In genomic region chr16:17273142-17273561, GRCh38 we compare ENCODE assay signal across 9 cellular contexts.
DNase-seq lines count a peak whose midpoint lies in the region; ATAC-seq, FAIRE-seq and TF ChIP-seq lines count a peak whose summit lies in the region.
"Had no signal": no experiment of that assay in that cellular context is flagged by ENCODE, and none has a peak within 500 bp of the region (broad histone marks: within the 10 kb centered on the region; RNA-seq: fewer than 3 reads in every experiment).

No MANE protein-coding gene starts in this region.

- H3K4me1 Mint-ChIP-seq in activated T-helper 2 cell treated with anti-CD3 and anti-CD28 coated beads, Interferon-gamma antibody, Interleukin-2, Interleukin-4, amounts not matched to agents 10 μg/mL and 5 μg/mL and 100 μg/mL, durations not matched to agents 14 hours and 24 hours and 36 hours (ENCODE audit: low read depth): peaks cover 58% of the 10 kb centered on the region

- H3K18ac ChIP-seq in mesenchymal stem cell (ENCODE audit: low read depth in 1 of 2, low read length in 2 of 2): no peak overlapping the region

- H3K9me3 ChIP-seq in A549 (no peaks in the 10 kb centered on the region), mesenchymal stem cell (ENCODE audit: control insufficient read depth, low read length) (no peaks in the 10 kb centered on the region)

- peak overlapping the region; percentile 44 for H3K4me2 ChIP-seq in A549
- H3K4me2 ChIP-seq in mesenchymal stem cell (ENCODE audit: low read length, poor library complexity, severe bottlenecking): no peak overlapping the region

- peak overlapping the region; percentile 34 for H3K9ac ChIP-seq in mesenchymal stem cell (ENCODE audit: low read length)

- FAIRE-seq in A549 (lab: Jason Lieb, UNC): no peak
- FAIRE-seq: colon had no signal

- H4K91ac ChIP-seq in mesenchymal stem cell (ENCODE audit: low read length): no peak overlapping the region

- no peak for TF ChIP-seq RAD21 in A549 (conservative IDR thresholded peaks at IDR 0.05 in 1 of 2, IDR thresholded peaks at IDR 0.05 in 1 of 2)

- no peak overlapping the region for H2BK15ac ChIP-seq in mesenchymal stem cell (ENCODE audit: low read depth, poor library complexity, severe bottlenecking)

- H4K8ac ChIP-seq in mesenchymal stem cell (ENCODE audit: low read length): no peak overlapping the region

- no peak overlapping the region for H2BK12ac ChIP-seq in mesenchymal stem cell (ENCODE audit: low read length in 2 of 2)

- H3K79me1 ChIP-seq in mesenchymal stem cell (replicated peaks; ENCODE audit: low read length, poor library complexity, severe bottlenecking): no peaks in the 10 kb centered on the region

- no peak overlapping the region for H3K27ac Mint-ChIP-seq in activated T-helper 2 cell treated with anti-CD3 and anti-CD28 coated beads, Interferon-gamma antibody, Interleukin-2, Interleukin-4, amounts not matched to agents 10 μg/mL and 5 μg/mL and 100 μg/mL, durations not matched to agents 14 hours and 24 hours and 36 hours

- no peak overlapping the region for H3K4ac ChIP-seq in mesenchymal stem cell (ENCODE audit: low read depth in 1 of 2, low read length in 2 of 2)

- H3K36me3 ChIP-seq in mesenchymal stem cell (ENCODE audit: control insufficient read depth in 1 of 2, insufficient read depth in 2 of 2, low read depth in 1 of 2, low read length in 2 of 2): peaks cover 0 to 3% of the 10 kb centered on the region in 2 experiments

- no peak overlapping the region for H2BK5ac ChIP-seq in mesenchymal stem cell (ENCODE audit: low read depth, low read length, poor library complexity, severe bottlenecking)

- H3K27ac ChIP-seq in A549 (peak overlapping the region; percentile 74 to 83), HL-60 (replicated peaks) (no peak overlapping the region), mesenchymal stem cell (ENCODE audit: low read length, poor library complexity, severe bottlenecking) (no peak overlapping the region)

- no peak overlapping the region for H2BK120ac ChIP-seq in mesenchymal stem cell (ENCODE audit: low read depth, low read length)

- intact Hi-C loops in activated T-helper 2 cell treated with anti-CD3 and anti-CD28 coated beads, Interferon-gamma antibody, Interleukin-2, Interleukin-4, amounts not matched to agents 10 μg/mL and 5 μg/mL and 100 μg/mL, durations not matched to agents 14 hours and 24 hours and 36 hours (cut with micrococcal nuclease): loop anchor here (2.0 to 5.0 kb wide), 4 partner anchors 68 to 199 kb away; partner anchors contain the start of gene XYLT1

- no peak overlapping the region for H3K23ac ChIP-seq in mesenchymal stem cell (ENCODE audit: low read length in 2 of 2)

- TF ChIP-seq CTCF in A549 (IDR thresholded peaks at IDR 0.05) (no peak), HL-60 (IDR thresholded peaks at IDR 0.05; ENCODE audit: insufficient read depth, low read length) (no peak)

- TF ChIP-seq EP300 in A549 (IDR thresholded peaks at IDR 0.05): peak in 1 of 2 experiments; percentile 43; a peak in 1 of 5 replicates

- no peaks in the 10 kb centered on the region for H3K9me3 Mint-ChIP-seq in activated T-helper 2 cell treated with anti-CD3 and anti-CD28 coated beads, Interferon-gamma antibody, Interleukin-2, Interleukin-4, amounts not matched to agents 10 μg/mL and 5 μg/mL and 100 μg/mL, durations not matched to agents 14 hours and 24 hours and 36 hours

- POLR2A ChIA-PET in A549 (lab: Yijun Ruan, JAX): no interaction called here

- no peaks in the 10 kb centered on the region for H3K27me3 ChIP-seq in HL-60 (ENCODE audit: insufficient read depth, poor library complexity, severe bottlenecking)
- peaks cover 0 to 23% of the 10 kb centered on the region in 2 experiments for H3K27me3 ChIP-seq in mesenchymal stem cell (ENCODE audit: control insufficient read depth in 1 of 2, insufficient read depth in 1 of 2, low read length in 2 of 2)

- H2AFZ ChIP-seq in mesenchymal stem cell (ENCODE audit: low read depth, low read length): no peak overlapping the region

- no peak overlapping the region for H2AK5ac ChIP-seq in mesenchymal stem cell (ENCODE audit: low read length, severe bottlenecking)

- no peak for TF ChIP-seq POLR2A in A549 (IDR thresholded peaks at IDR 0.05; ENCODE audit: low read length)

- H3K4me1 ChIP-seq in A549 (peaks cover 38% of the 10 kb centered on the region), mesenchymal stem cell (ENCODE audit: control insufficient read depth, insufficient read depth, low read depth, low read length) (no peaks in the 10 kb centered on the region)

- H3K27me3 Mint-ChIP-seq in activated T-helper 2 cell treated with anti-CD3 and anti-CD28 coated beads, Interferon-gamma antibody, Interleukin-2, Interleukin-4, amounts not matched to agents 10 μg/mL and 5 μg/mL and 100 μg/mL, durations not matched to agents 14 hours and 24 hours and 36 hours (ENCODE audit: low read depth): peaks cover 7% of the 10 kb centered on the region

- WGBS in A549 (ENCODE audit: missing lambda C conversion rate): 13% methylated on average over 3 of the region's 4 CpGs
- WGBS in mesenchymal stem cell: 40% methylated on average over 4 of the region's 4 CpGs

- ATAC-seq in A549 (peak; percentile 21 to 67; a peak in 3 of 6 replicates), HG02610 (IDR thresholded peaks at IDR 0.05; ENCODE audit: unreplicated experiment) (no peak), GM21619 (IDR thresholded peaks at IDR 0.05; ENCODE audit: unreplicated experiment) (no peak), HG03045 (IDR thresholded peaks at IDR 0.05; ENCODE audit: unreplicated experiment) (no peak)

- no peak overlapping the region for H3K4me3 Mint-ChIP-seq in activated T-helper 2 cell treated with anti-CD3 and anti-CD28 coated beads, Interferon-gamma antibody, Interleukin-2, Interleukin-4, amounts not matched to agents 10 μg/mL and 5 μg/mL and 100 μg/mL, durations not matched to agents 14 hours and 24 hours and 36 hours (ENCODE audit: low read depth)

- H3K4me3 ChIP-seq in A549 (no peak overlapping the region), HL-60 (replicated peaks; ENCODE audit: insufficient read depth, low read length) (no peak overlapping the region), mesenchymal stem cell (ENCODE audit: insufficient read depth in 1 of 2, low read depth in 1 of 2, low read length in 2 of 2) (no peak overlapping the region)

- no peak overlapping the region for H3K14ac ChIP-seq in mesenchymal stem cell (ENCODE audit: low read length in 2 of 2)

- CTCF ChIA-PET in A549 (lab: Yijun Ruan, JAX): no interaction called here

- H3K36me3 Mint-ChIP-seq in activated T-helper 2 cell treated with anti-CD3 and anti-CD28 coated beads, Interferon-gamma antibody, Interleukin-2, Interleukin-4, amounts not matched to agents 10 μg/mL and 5 μg/mL and 100 μg/mL, durations not matched to agents 14 hours and 24 hours and 36 hours (ENCODE audit: low read depth): peaks cover 4% of the 10 kb centered on the region

- peak; percentile 34 to 48 for DNase-seq in A549 (ENCODE audit: low read depth in 1 of 2, low spot score in 1 of 2)
- DNase-seq in HL-60 (ENCODE audit: low read depth in 1 of 2, low spot score in 1 of 2): peak; percentile 25 to 66
- DNase-seq in activated T-helper 2 cell treated with anti-CD3 and anti-CD28 coated beads, Interferon-gamma antibody, Interleukin-2, Interleukin-4, amounts not matched to agents 10 μg/mL and 5 μg/mL and 100 μg/mL, durations not matched to agents 14 hours and 24 hours and 36 hours (ENCODE audit: low spot score): peak; percentile 31
- no peak for DNase-seq in mesenchymal stem cell
- DNase-seq in GOT3 (lab: John Stamatoyannopoulos, UW): no peak

TF ChIP-seq in A549, 52 proteins besides CTCF, POLR2A, EP300 and RAD21:
- TF ChIP-seq PHF8 (IDR thresholded peaks at IDR 0.05; ENCODE audit: borderline replicate concordance, low read depth): no peak
- TF ChIP-seq FOSL2 (IDR thresholded peaks at IDR 0.05): 0 out of 2 replicates have a peak, but pooled peaks have one; percentile 51
- no peak; the same call in 1 of the 2 replicates for TF ChIP-seq FOSL2 (CRISPR knock-in tag; IDR thresholded peaks at IDR 0.05)
- TF ChIP-seq CEBPB (IDR thresholded peaks at IDR 0.05): peak in 1 of 2 experiments; percentile 38; a peak in 1 of 4 replicates
- peak; percentile 49; the same call in 1 of the 2 replicates for TF ChIP-seq JUNB (IDR thresholded peaks at IDR 0.05)
- TF ChIP-seq ZNF302 (CRISPR knock-in tag; IDR thresholded peaks at IDR 0.05): no peak
- TF ChIP-seq JUN (IDR thresholded peaks at IDR 0.05): peak in 1 of 2 experiments; percentile 21; a peak in 1 of 5 replicates
- no peak for TF ChIP-seq ZC3H11A (IDR thresholded peaks at IDR 0.05)

Comparison
In these comparisons a context has a peak if more than half of its experiments do, and no peak if none do; other contexts are left out.
1. ATAC-seq: peak in A549 (2 of 2); none in HG02610 (single experiment), GM21619 (single experiment) and HG03045 (single experiment).
2. DNase-seq: peak in A549 (2 of 2), HL-60 (2 of 2) and activated T-helper 2 cell treated with anti-CD3 and anti-CD28 coated beads, Interferon-gamma antibody, Interleukin-2, Interleukin-4, amounts not matched to agents 10 μg/mL and 5 μg/mL and 100 μg/mL, durations not matched to agents 14 hours and 24 hours and 36 hours (single experiment); none in mesenchymal stem cell (single experiment) and GOT3 (single experiment).
3. H3K27ac ChIP-seq: peak in A549 (2 of 2); none in HL-60 (single experiment) and mesenchymal stem cell (single experiment).